1 cellular context compared by ENCODE assay signal in genomic region chr11:68459886-68460740, GRCh38.
A peak's percentile ranks its signal among the peaks of the same experiment; 100 is the strongest.
TF ChIP-seq lines count a peak whose summit lies in the region.

No MANE protein-coding gene starts in this region.

TF ChIP-seq in K562, 482 proteins besides CTCF, POLR2A, EP300 and RAD21 (continued from another document and continues in another):
- TF ChIP-seq ZBTB12 (CRISPR knock-in tag; IDR thresholded peaks at IDR 0.05) (peak; percentile 54), ARID4B (CRISPR knock-in tag; IDR thresholded peaks at IDR 0.05) (peak; percentile 44; the same call in 1 of the 2 replicates), MCM7 (IDR thresholded peaks at IDR 0.05) (no peak), HMG20A (CRISPR knock-in tag; conservative IDR thresholded peaks at IDR 0.05) (no peak), U2AF2 (optimal IDR thresholded peaks at IDR 0.05; ENCODE audit: low read depth, low read length) (no peak), ELF4 (CRISPR knock-in tag; IDR thresholded peaks at IDR 0.05) (peak; percentile 97), ZMIZ1 (IDR thresholded peaks at IDR 0.05; ENCODE audit: low read depth in 2 of 2, low read length in 2 of 2) (0 out of 4 replicates have a peak, but pooled peaks of 1 of the 2 experiments have one; percentile 39), KDM1A (IDR thresholded peaks at IDR 0.05) (0 out of 4 replicates have a peak, but pooled peaks of 1 of the 2 experiments have one; percentile 44), HNRNPH1 (optimal IDR thresholded peaks at IDR 0.05; ENCODE audit: low read depth, low read length) (peak; percentile 39), ZNF436 (CRISPR knock-in tag; IDR thresholded peaks at IDR 0.05) (peak; percentile 75; the same call in 1 of the 2 replicates), DLX4 (CRISPR knock-in tag; IDR thresholded peaks at IDR 0.05) (peak; percentile 40; the same call in 1 of the 2 replicates), ZNF324 (CRISPR knock-in tag; IDR thresholded peaks at IDR 0.05) (peak; percentile 51; the same call in 1 of the 2 replicates), BDP1 (IDR thresholded peaks at IDR 0.05; ENCODE audit: insufficient read depth, insufficient read length) (peak; percentile 71), TARDBP (IDR thresholded peaks at IDR 0.05) (peak; percentile 81; the same call in 1 of the 2 replicates), ZNF197 (CRISPR knock-in tag; IDR thresholded peaks at IDR 0.05; ENCODE audit: low read depth) (no peak), ZNF830 (CRISPR knock-in tag; IDR thresholded peaks at IDR 0.05) (peak; percentile 93; the same call in 1 of the 2 replicates), GABPA (tag; conservative IDR thresholded peaks at IDR 0.05; ENCODE audit: low read depth) (peak; percentile 66; the same call in 1 of the 2 replicates), ZNF583 (CRISPR knock-in tag; IDR thresholded peaks at IDR 0.05) (no peak; the same call in 1 of the 2 replicates), CTCFL (IDR thresholded peaks at IDR 0.05; ENCODE audit: borderline replicate concordance, insufficient read depth, low read depth, low read length, poor library complexity, severe bottlenecking) (no peak), HNRNPL (IDR thresholded peaks at IDR 0.05; ENCODE audit: low read depth, low read length) (no peak), SREBF2 (CRISPR knock-in tag; IDR thresholded peaks at IDR 0.05) (no peak), TGIF2 (CRISPR knock-in tag; IDR thresholded peaks at IDR 0.05) (no peak), PBX2 (CRISPR knock-in tag; IDR thresholded peaks at IDR 0.05; ENCODE audit: low read depth) (peak; percentile 71), PBX2 (tag; conservative IDR thresholded peaks at IDR 0.05; ENCODE audit: low read depth) (peak; percentile 98), JUND (IDR thresholded peaks at IDR 0.05; ENCODE audit: borderline replicate concordance, low read depth, low read length) (peak; percentile 62; the same call in 1 of the 2 replicates), JUND (tag; IDR thresholded peaks at IDR 0.05; ENCODE audit: borderline replicate concordance, low read depth, low read length) (peak; percentile 50; the same call in 1 of the 3 replicates), L3MBTL2 (IDR thresholded peaks at IDR 0.05) (peak; percentile 10; the same call in 1 of the 2 replicates), ZBTB1 (CRISPR knock-in tag; IDR thresholded peaks at IDR 0.05; ENCODE audit: borderline replicate concordance, low read depth) (0 out of 2 replicates have a peak, but pooled peaks have one; percentile 19), SNRNP70 (optimal IDR thresholded peaks at IDR 0.05; ENCODE audit: low read depth, low read length) (no peak), GATA2 (CRISPR knock-in tag; IDR thresholded peaks at IDR 0.05) (0 out of 2 replicates have a peak, but pooled peaks have one; percentile 13), AFF1 (IDR thresholded peaks at IDR 0.05; ENCODE audit: low read depth in 1 of 2, partially characterized antibody in 2 of 2) (peak in 1 of 2 experiments; percentile 32), GTF2F1 (IDR thresholded peaks at IDR 0.05; ENCODE audit: low read depth, low read length) (no peak), ZNF224 (CRISPR knock-in tag; IDR thresholded peaks at IDR 0.05) (no peak), CBX5 (IDR thresholded peaks at IDR 0.05; ENCODE audit: borderline replicate concordance, low read depth) (0 out of 2 replicates have a peak, but pooled peaks have one; percentile 41), TRIM28 (IDR thresholded peaks at IDR 0.05) (peak; percentile 91), MYBL2 (IDR thresholded peaks at IDR 0.05; ENCODE audit: low read depth) (no peak; the same call in 1 of the 2 replicates), MYBL2 (CRISPR knock-in tag; IDR thresholded peaks at IDR 0.05; ENCODE audit: borderline replicate concordance) (no peak), ZNF280B (CRISPR knock-in tag; IDR thresholded peaks at IDR 0.05) (no peak), SRSF3 (IDR thresholded peaks at IDR 0.05; ENCODE audit: insufficient read depth, low read length) (no peak), ZBTB7A (IDR thresholded peaks at IDR 0.05; ENCODE audit: borderline replicate concordance, control insufficient read depth, low read depth, low read length) (0 out of 2 replicates have a peak, but pooled peaks have one; percentile 7), ZBTB17 (CRISPR knock-in tag; IDR thresholded peaks at IDR 0.05) (peak; percentile 92), MEF2A (IDR thresholded peaks at IDR 0.05; ENCODE audit: control insufficient read depth, low read depth, low read length) (no peak)
